8 cellular contexts compared by ENCODE assay signal in the genomic region with DNA sequence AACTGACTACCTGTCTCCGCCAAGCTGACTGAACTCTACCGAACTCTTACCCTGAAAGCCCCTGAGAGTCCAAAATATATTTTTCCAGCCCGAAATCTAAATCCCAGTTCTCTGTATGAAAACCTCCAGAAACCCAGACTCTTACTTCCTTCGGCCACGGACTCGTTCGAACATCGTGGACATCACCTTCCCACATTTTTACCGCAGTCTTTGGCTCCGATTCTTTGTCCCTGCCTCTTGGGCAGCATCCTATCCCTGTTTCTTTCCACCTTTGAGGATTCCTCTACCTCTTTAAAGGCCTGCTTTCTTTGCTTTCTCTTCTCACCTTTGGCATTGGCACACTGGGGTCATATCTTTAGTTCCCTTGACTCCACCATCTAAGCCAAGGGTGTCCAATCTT. TPM values are rescaled to one million over a fixed set of nuclear protein-coding genes. Genes with fewer than 3 reads are reported as not detected.
DNase-seq lines count a peak whose midpoint lies in the region; ATAC-seq and TF ChIP-seq lines count a peak whose summit lies in the region.

No MANE protein-coding gene starts in this region.

- intact Hi-C loops in dendritic cell treated with granulocyte-macrophage colony-stimulating factor and Interleukin-4, amounts not matched to agents 40 ng/mL and 50 ng/mL, for 4 days (cut with micrococcal nuclease): no loop called here
- intact Hi-C loops in sciatic nerve (cut with DNase I): no loop called here

- no peak for TF ChIP-seq CTCF in nephron progenitor cell (IDR thresholded peaks at IDR 0.05)

- H3K4me1 ChIP-seq in CD4-positive, CD25-positive, alpha-beta regulatory T cell (ENCODE audit: control insufficient read depth, insufficient read depth, low read length, poor library complexity, severe bottlenecking): peaks cover 63% of the 10 kb centered on the region

- H3K27ac Mint-ChIP-seq in CD4-positive, CD25-positive, alpha-beta regulatory T cell: peak overlapping the region; percentile 94 to 98 (median 97)
- H3K27ac Mint-ChIP-seq in dendritic cell treated with granulocyte-macrophage colony-stimulating factor and Interleukin-4, amounts not matched to agents 40 ng/mL and 50 ng/mL, for 4 days: peak overlapping the region; percentile 92
- peak overlapping the region; percentile 98 for H3K27ac Mint-ChIP-seq in nephron progenitor cell

- no peaks in the 10 kb centered on the region for H3K36me3 Mint-ChIP-seq in CD4-positive, CD25-positive, alpha-beta regulatory T cell
- H3K36me3 Mint-ChIP-seq in dendritic cell treated with granulocyte-macrophage colony-stimulating factor and Interleukin-4, amounts not matched to agents 40 ng/mL and 50 ng/mL, for 4 days (ENCODE audit: low read depth): peaks cover 12% of the 10 kb centered on the region
- no peaks in the 10 kb centered on the region for H3K36me3 Mint-ChIP-seq in nephron progenitor cell (ENCODE audit: low read depth)

- no peaks in the 10 kb centered on the region for H3K9me3 ChIP-seq in CD4-positive, CD25-positive, alpha-beta regulatory T cell (ENCODE audit: control insufficient read depth in 2 of 2, low read length in 2 of 2)
- H3K9me3 ChIP-seq in MG63: no peaks in the 10 kb centered on the region

- ATAC-seq in CD4-positive, CD25-positive, alpha-beta regulatory T cell (ENCODE audit: low read depth in 2 of 2): no peak
- ATAC-seq in HG03095 (IDR thresholded peaks at IDR 0.05; ENCODE audit: unreplicated experiment): no peak
- ATAC-seq in sciatic nerve: no peak
- ATAC-seq in GM21786 (IDR thresholded peaks at IDR 0.05; ENCODE audit: unreplicated experiment): no peak

- no peaks in the 10 kb centered on the region for H3K27me3 Mint-ChIP-seq in CD4-positive, CD25-positive, alpha-beta regulatory T cell
- no peaks in the 10 kb centered on the region for H3K27me3 Mint-ChIP-seq in dendritic cell treated with granulocyte-macrophage colony-stimulating factor and Interleukin-4, amounts not matched to agents 40 ng/mL and 50 ng/mL, for 4 days
- peaks cover 6% of the 10 kb centered on the region for H3K27me3 Mint-ChIP-seq in nephron progenitor cell (ENCODE audit: low read depth, poor library complexity)

- peaks cover 0 to 3% (median 0%) of the 10 kb centered on the region in 7 donors for H3K9me3 Mint-ChIP-seq in CD4-positive, CD25-positive, alpha-beta regulatory T cell
- no peaks in the 10 kb centered on the region for H3K9me3 Mint-ChIP-seq in dendritic cell treated with granulocyte-macrophage colony-stimulating factor and Interleukin-4, amounts not matched to agents 40 ng/mL and 50 ng/mL, for 4 days
- no peaks in the 10 kb centered on the region for H3K9me3 Mint-ChIP-seq in nephron progenitor cell

- H3K36me3 ChIP-seq in CD4-positive, CD25-positive, alpha-beta regulatory T cell (ENCODE audit: control insufficient read depth, insufficient read depth, low read length): no peaks in the 10 kb centered on the region
- H3K36me3 ChIP-seq in MG63: no peaks in the 10 kb centered on the region; the same call in 1 of the 2 replicates

- peak overlapping the region; percentile 92 to 100 (median 96) for H3K4me3 Mint-ChIP-seq in CD4-positive, CD25-positive, alpha-beta regulatory T cell
- H3K4me3 Mint-ChIP-seq in dendritic cell treated with granulocyte-macrophage colony-stimulating factor and Interleukin-4, amounts not matched to agents 40 ng/mL and 50 ng/mL, for 4 days: peak overlapping the region; percentile 91
- H3K4me3 Mint-ChIP-seq in nephron progenitor cell: peak overlapping the region; percentile 92

- DNase-seq in CD4-positive, CD25-positive, alpha-beta regulatory T cell: peak in 1 of 3 donors; percentile 10
- DNase-seq in MG63 (no peak), nephron progenitor cell (no peak), sciatic nerve (ENCODE audit: low spot score) (no peak), NCI-H2171 treated with DMSO at 0.1 percent for 48 hours (lab: John Stamatoyannopoulos, UW) (no peak)

- H3K27ac ChIP-seq in CD4-positive, CD25-positive, alpha-beta regulatory T cell (ENCODE audit: insufficient read depth, low read length, poor library complexity, severe bottlenecking): peak overlapping the region; percentile 90

- peak overlapping the region; percentile 82 for H3K4me3 ChIP-seq in CD4-positive, CD25-positive, alpha-beta regulatory T cell (ENCODE audit: low read depth, low read length)
- H3K4me3 ChIP-seq in MG63: peak overlapping the region; percentile 86

- H3K4me1 Mint-ChIP-seq in CD4-positive, CD25-positive, alpha-beta regulatory T cell: peaks cover 42 to 70% (median 57%) of the 10 kb centered on the region in 4 donors
- H3K4me1 Mint-ChIP-seq in dendritic cell treated with granulocyte-macrophage colony-stimulating factor and Interleukin-4, amounts not matched to agents 40 ng/mL and 50 ng/mL, for 4 days (ENCODE audit: low read depth): peaks cover 63% of the 10 kb centered on the region
- H3K4me1 Mint-ChIP-seq in nephron progenitor cell: peaks cover 61% of the 10 kb centered on the region

- H3K27me3 ChIP-seq in CD4-positive, CD25-positive, alpha-beta regulatory T cell (ENCODE audit: control insufficient read depth, insufficient read depth, low read length): no peaks in the 10 kb centered on the region
- H3K27me3 ChIP-seq in MG63: no peaks in the 10 kb centered on the region

RNA-seq across cellular contexts. Expression of a gene that starts 0.9 kb away (rescaled TPM):
- 60.9 TPM for total RNA-seq in CD4-positive, CD25-positive, alpha-beta regulatory T cell
- 1 to 10 TPM; 5.7 to 7.2 (median 6.1) TPM for polyA plus RNA-seq in CD4-positive, CD25-positive, alpha-beta regulatory T cell
- total RNA-seq in MG63 (2014; rRNA removed; shearing (Covaris generic); ENCODE audit: low replicate concordance): 9.9 and 12.3 TPM in 2 replicates
- total RNA-seq in sciatic nerve: 57.6 TPM
